Comparison of ENCODE assay signal across 1 cellular context in genomic region chr3:190053919-190054672, GRCh38.
TF ChIP-seq lines count a peak whose summit lies in the region.

No MANE protein-coding gene starts in this region.

TF ChIP-seq in GM12878, 131 proteins besides CTCF, POLR2A, EP300 and RAD21 (continued from another document):
- TF ChIP-seq BCLAF1 (IDR thresholded peaks at IDR 0.05): no peak
- TF ChIP-seq NFIC (IDR thresholded peaks at IDR 0.05; ENCODE audit: low read depth, low read length): no peak
- TF ChIP-seq EED (IDR thresholded peaks at IDR 0.05; ENCODE audit: low read depth): no peak
- TF ChIP-seq GABPA (IDR thresholded peaks at IDR 0.05; ENCODE audit: low read depth): no peak
- no peak for TF ChIP-seq CHD2 (IDR thresholded peaks at IDR 0.05; ENCODE audit: borderline replicate concordance, low read depth, low read length)
- no peak for TF ChIP-seq ELK1 (IDR thresholded peaks at IDR 0.05; ENCODE audit: low read depth, low read length)
- no peak for TF ChIP-seq ZNF622 (IDR thresholded peaks at IDR 0.05)
